Comparison of ENCODE assay signal across 19 cellular contexts in genomic region chr20:24752612-24753011, GRCh38.
"Had no signal": no experiment of that assay in that cellular context is flagged by ENCODE, and none has a peak within 500 bp of the region (broad histone marks: within the 10 kb centered on the region; RNA-seq: fewer than 3 reads in every experiment).

No MANE protein-coding gene starts in this region.

- ATAC-seq: activated naive CD8-positive, alpha-beta T cell treated with anti-CD3 and anti-CD28 coated beads, Interleukin-2, amount 50 U/mL, for 24 hours; heart left ventricle; left colon; lower lobe of right lung; naive thymus-derived CD4-positive, alpha-beta T cell; T-cell; upper lobe of right lung had no signal

- H3K27ac Mint-ChIP-seq: activated naive CD8-positive, alpha-beta T cell treated with anti-CD3 and anti-CD28 coated beads, Interleukin-2, amount 50 U/mL, for 24 hours; activated T-helper 1 cell treated with anti-CD3 and anti-CD28 coated beads, Interleukin-12 subunit alpha, Interleukin-12 subunit beta, Interleukin-2, Interleukin-4 antibody, amounts not matched to agents 30 ng/mL and 10 ng/mL and 1 ng/mL, durations not matched to agents 14 hours and 24 hours and 36 hours; naive thymus-derived CD4-positive, alpha-beta T cell; T-cell; T-helper 2 cell treated with Interferon-gamma antibody and Interleukin-4, amounts not matched to agents 5 μg/mL and 100 μg/mL, for 36 hours had no signal

- H3K9me3 Mint-ChIP-seq: activated naive CD8-positive, alpha-beta T cell treated with anti-CD3 and anti-CD28 coated beads, Interleukin-2, amount 50 U/mL, for 24 hours; activated T-helper 1 cell treated with anti-CD3 and anti-CD28 coated beads, Interleukin-12 subunit alpha, Interleukin-12 subunit beta, Interleukin-2, Interleukin-4 antibody, amounts not matched to agents 30 ng/mL and 10 ng/mL and 1 ng/mL, durations not matched to agents 14 hours and 24 hours and 36 hours; neural crest cell; T-cell; T-helper 2 cell treated with Interferon-gamma antibody and Interleukin-4, amounts not matched to agents 5 μg/mL and 100 μg/mL, for 36 hours had no signal

- H3K36me3 Mint-ChIP-seq: naive thymus-derived CD4-positive, alpha-beta T cell; T-cell had no signal

- H3K4me1 Mint-ChIP-seq: activated naive CD8-positive, alpha-beta T cell treated with anti-CD3 and anti-CD28 coated beads, Interleukin-2, amount 50 U/mL, for 24 hours had no signal

- H3K4me3 Mint-ChIP-seq: activated naive CD8-positive, alpha-beta T cell treated with anti-CD3 and anti-CD28 coated beads, Interleukin-2, amount 50 U/mL, for 24 hours; activated T-helper 1 cell treated with anti-CD3 and anti-CD28 coated beads, Interleukin-12 subunit alpha, Interleukin-12 subunit beta, Interleukin-2, Interleukin-4 antibody, amounts not matched to agents 30 ng/mL and 10 ng/mL and 1 ng/mL, durations not matched to agents 14 hours and 24 hours and 36 hours; naive thymus-derived CD4-positive, alpha-beta T cell; neural crest cell; T-cell; T-helper 2 cell treated with Interferon-gamma antibody and Interleukin-4, amounts not matched to agents 5 μg/mL and 100 μg/mL, for 36 hours had no signal

- DNase-seq: activated CD4-positive, alpha-beta T cell treated with anti-CD3 and anti-CD28 coated beads for 1 hour; activated CD4-positive, alpha-beta T cell treated with anti-CD3 and anti-CD28 coated beads, Interleukin-2, amount 50 U/mL, for 1 hour; activated gamma-delta T cell; activated naive CD4-positive, alpha-beta T cell treated with anti-CD3 and anti-CD28 coated beads, Interleukin-2, amount 50 U/mL, for 16 hours; activated naive CD8-positive, alpha-beta T cell treated with anti-CD3 and anti-CD28 coated beads, Interleukin-2, amount 50 U/mL, for 24 hours; heart left ventricle; left colon; lower lobe of right lung; occipital lobe; sigmoid colon; stimulated activated CD4-positive, alpha-beta T cell treated with anti-CD3 and anti-CD28 coated beads, Interleukin-2, amount 100 ng/mL, for 48 hours; stimulated activated naive CD4-positive, alpha-beta T cell treated with Interleukin-2 at 50 U/mL for 16 hours; T-cell; upper lobe of right lung; WERI-Rb-1 had no signal
